8 cellular contexts compared by ENCODE assay signal in the genomic region with DNA sequence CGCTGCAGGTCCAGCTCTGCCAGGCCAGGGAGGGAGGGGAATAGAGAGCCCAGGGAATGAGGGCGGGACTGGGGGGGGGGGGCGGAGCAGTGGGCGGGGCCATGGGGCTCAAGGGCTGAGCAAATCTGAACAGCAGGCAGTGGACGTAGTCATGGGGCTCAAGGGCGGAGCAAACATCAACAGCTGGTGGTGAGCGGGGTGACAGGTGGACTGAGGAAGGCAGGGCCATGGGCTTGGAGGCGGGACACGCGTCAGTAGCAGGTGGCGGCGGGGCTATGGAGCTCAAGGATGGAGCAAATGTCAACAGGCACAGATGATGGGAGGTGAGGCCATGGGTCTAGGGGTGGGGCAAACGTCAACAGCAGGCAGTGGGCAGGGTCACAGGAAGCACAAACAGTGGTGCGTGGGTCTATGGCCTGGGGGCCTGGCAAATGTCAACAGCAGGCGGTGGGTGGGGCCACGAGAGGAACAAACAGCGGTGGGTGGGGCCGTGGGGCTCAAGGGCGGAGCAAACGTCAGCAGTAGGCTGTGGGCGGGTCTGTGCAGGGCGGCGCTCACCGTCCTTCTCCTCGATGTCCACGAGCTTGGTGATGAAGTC. TPM values are rescaled to one million over a fixed set of nuclear protein-coding genes. Genes with fewer than 3 reads are reported as not detected.
DNase-seq lines count a peak whose midpoint lies in the region; ATAC-seq and TF ChIP-seq lines count a peak whose summit lies in the region.
"Not testable (repeated sequence)": the region's sequence is repeated elsewhere in the genome, so short reads cannot be mapped to it uniquely, and the experiment has no call there.

No MANE protein-coding gene starts in this region.

- peak; percentile 47 for ATAC-seq in GM19324 (IDR thresholded peaks at IDR 0.05; ENCODE audit: low FRiP score, unreplicated experiment)
- ATAC-seq in HG03175 (IDR thresholded peaks at IDR 0.05; ENCODE audit: unreplicated experiment): peak; percentile 64

- not testable (repeated sequence) for TF ChIP-seq CTCF in kidney epithelial cell (IDR thresholded peaks at IDR 0.05; ENCODE audit: insufficient read depth, low read length, poor library complexity, severe bottlenecking)

- in situ Hi-C loops in ACHN (cut with HindIII; ENCODE audit: low pct_ligation_motif_present, low pct_unique_long_range_greater_than_20kb, low sequenced_read_pairs): not testable (repeated sequence)

- peak; percentile 81 for DNase-seq in ACHN
- DNase-seq in NCI-H524 treated with DMSO at 0.1 percent for 48 hours (lab: John Stamatoyannopoulos, UW): peak; percentile 89
- peak; percentile 51 to 61 for DNase-seq in activated CD4-positive, alpha-beta T cell treated with anti-CD3 and anti-CD28 coated beads, Interleukin-2, amount 50 U/mL, for 24 hours (ENCODE audit: low read depth in 1 of 2, low spot score in 1 of 2)
- peak; percentile 62 for DNase-seq in cerebellum (ENCODE audit: low spot score)
- DNase-seq in kidney epithelial cell (ENCODE audit: low read depth): peak; percentile 19
- DNase-seq in stimulated activated CD4-positive, alpha-beta T cell treated with anti-CD3 and anti-CD28 coated beads, Interleukin-15, amount 100 ng/mL, for 1 hour (ENCODE audit: low read depth in 1 of 2, low spot score in 1 of 2): peak; percentile 58 to 63

- H3K36me3 ChIP-seq in kidney epithelial cell (ENCODE audit: control insufficient read depth, insufficient read depth, low read length): not testable (repeated sequence)

- H3K4me3 ChIP-seq in kidney epithelial cell (ENCODE audit: low read depth, low read length): peak overlapping the region; percentile 2

- H3K27me3 ChIP-seq in kidney epithelial cell (ENCODE audit: control insufficient read depth, insufficient read depth, low read length): not testable (repeated sequence)

RNA-seq across cellular contexts. Expression of a gene that starts 5.4 kb away (rescaled TPM):
- total RNA-seq in cerebellum (46.8 TPM), kidney epithelial cell (120 and 121 TPM in 2 replicates)

RNA-seq across cellular contexts. Expression of a gene that starts 26.3 kb away (rescaled TPM):
- 13.0 TPM for total RNA-seq in cerebellum
- not detected in 2 replicates for total RNA-seq in kidney epithelial cell

RNA-seq across cellular contexts. Expression of a gene that starts 41.4 kb away (rescaled TPM):
- total RNA-seq in cerebellum: 0.09 TPM
- total RNA-seq in kidney epithelial cell: not detected in 2 replicates

RNA-seq across cellular contexts. Expression of a gene that starts 43.3 kb away (rescaled TPM):
- total RNA-seq in cerebellum (12.8 TPM), kidney epithelial cell (19.8 and 22.1 TPM in 2 replicates)

Comparison
In these comparisons a context has a peak if more than half of its experiments do, and no peak if none do; other contexts are left out.
1. Peak in every context shown above with its lines: DNase-seq, ATAC-seq and H3K4me3 ChIP-seq.
2. DNase-seq: peak in every context shown above with its lines; median percentile 89 in NCI-H524 treated with DMSO at 0.1 percent for 48 hours; 81 in ACHN; 62 in cerebellum; 60 in stimulated activated CD4-positive, alpha-beta T cell treated with anti-CD3 and anti-CD28 coated beads, Interleukin-15, amount 100 ng/mL, for 1 hour; 56 in activated CD4-positive, alpha-beta T cell treated with anti-CD3 and anti-CD28 coated beads, Interleukin-2, amount 50 U/mL, for 24 hours; 19 in kidney epithelial cell.
3. RNA of a gene that starts 26.3 kb away (total RNA-seq): 13.0 TPM in cerebellum (single experiment); not detected in kidney epithelial cell; every median in the first group is over 10 times any median in the second.